In genomic region chr16:12958366-12958765, GRCh38 we compare ENCODE assay signal across 28 cellular contexts. TPM values are rescaled to one million over a fixed set of nuclear protein-coding genes. Genes with fewer than 3 reads are reported as not detected.
"Had no signal": no experiment of that assay in that cellular context is flagged by ENCODE, and none has a peak within 500 bp of the region (broad histone marks: within the 10 kb centered on the region; RNA-seq: fewer than 3 reads in every experiment).

No MANE protein-coding gene starts in this region.

- H3K27me3 Mint-ChIP-seq: activated CD8-positive, alpha-beta T cell treated with anti-CD3 and anti-CD28 coated beads for 36 hours had no signal

- H3K27ac ChIP-seq: breast epithelium, SK-N-MC, WERI-Rb-1 had no signal

- H3K4me1 Mint-ChIP-seq: activated naive CD4-positive, alpha-beta T cell treated with anti-CD3 and anti-CD28 coated beads, Interleukin-2, amount 50 U/mL, for 24 hours had no signal

- H3K27ac Mint-ChIP-seq: activated CD8-positive, alpha-beta T cell treated with anti-CD3 and anti-CD28 coated beads for 36 hours; activated naive CD4-positive, alpha-beta T cell treated with anti-CD3 and anti-CD28 coated beads, Interleukin-2, amount 50 U/mL, for 24 hours had no signal

- H3K4me1 ChIP-seq: breast epithelium had no signal

- H3K4me3 ChIP-seq: breast epithelium, SK-N-MC had no signal

- H3K36me3 Mint-ChIP-seq: activated naive CD4-positive, alpha-beta T cell treated with anti-CD3 and anti-CD28 coated beads, Interleukin-2, amount 50 U/mL, for 24 hours had no signal

- H3K9me3 Mint-ChIP-seq: activated CD8-positive, alpha-beta T cell treated with anti-CD3 and anti-CD28 coated beads for 36 hours; activated naive CD4-positive, alpha-beta T cell treated with anti-CD3 and anti-CD28 coated beads, Interleukin-2, amount 50 U/mL, for 24 hours had no signal

- DNase-seq: activated CD4-positive, alpha-beta T cell treated with anti-CD3 and anti-CD28 coated beads for 4 hours; activated CD8-positive, alpha-beta memory T cell treated with anti-CD3 and anti-CD28 coated beads, Interleukin-2, amount 50 U/mL, for 4 hours; activated CD8-positive, alpha-beta T cell treated with anti-CD3 and anti-CD28 coated beads for 36 hours; activated effector memory CD4-positive, alpha-beta T cell treated with Interleukin-2 at 50 U/mL for 16 hours; activated naive CD4-positive, alpha-beta T cell; aorta; caudate nucleus; Kasumi-1; KBM-7; MV-4-11; NCI-H1092 treated with DMSO at 0.1 percent for 48 hours; NCI-H1417 treated with DMSO at 0.1 percent for 48 hours; NCI-H1694; NCI-H2029; NCI-H2107; NCI-H2171 treated with DMSO at 0.1 percent for 48 hours; NCI-H226; NCI-H526; NK-92 treated with Interleukin-12 subunit alpha and Interleukin-12 subunit beta, amount 100 ng/mL, for 24 hours; OCI-M1; RPMI8226; T-helper 1 cell; WERI-Rb-1 had no signal

- H3K4me3 Mint-ChIP-seq: activated CD8-positive, alpha-beta T cell treated with anti-CD3 and anti-CD28 coated beads for 36 hours; activated naive CD4-positive, alpha-beta T cell treated with anti-CD3 and anti-CD28 coated beads, Interleukin-2, amount 50 U/mL, for 24 hours had no signal

- ATAC-seq: activated CD8-positive, alpha-beta T cell treated with anti-CD3 and anti-CD28 coated beads for 36 hours; Panc1; Right ventricle myocardium inferior had no signal

RNA-seq across cellular contexts. Expression of gene SHISA9, which starts 57.0 kb away (rescaled TPM):
- total RNA-seq: activated CD8-positive, alpha-beta T cell treated with anti-CD3 and anti-CD28 coated beads for 36 hours had no signal
